8 cellular contexts compared by ENCODE assay signal in the genomic region with DNA sequence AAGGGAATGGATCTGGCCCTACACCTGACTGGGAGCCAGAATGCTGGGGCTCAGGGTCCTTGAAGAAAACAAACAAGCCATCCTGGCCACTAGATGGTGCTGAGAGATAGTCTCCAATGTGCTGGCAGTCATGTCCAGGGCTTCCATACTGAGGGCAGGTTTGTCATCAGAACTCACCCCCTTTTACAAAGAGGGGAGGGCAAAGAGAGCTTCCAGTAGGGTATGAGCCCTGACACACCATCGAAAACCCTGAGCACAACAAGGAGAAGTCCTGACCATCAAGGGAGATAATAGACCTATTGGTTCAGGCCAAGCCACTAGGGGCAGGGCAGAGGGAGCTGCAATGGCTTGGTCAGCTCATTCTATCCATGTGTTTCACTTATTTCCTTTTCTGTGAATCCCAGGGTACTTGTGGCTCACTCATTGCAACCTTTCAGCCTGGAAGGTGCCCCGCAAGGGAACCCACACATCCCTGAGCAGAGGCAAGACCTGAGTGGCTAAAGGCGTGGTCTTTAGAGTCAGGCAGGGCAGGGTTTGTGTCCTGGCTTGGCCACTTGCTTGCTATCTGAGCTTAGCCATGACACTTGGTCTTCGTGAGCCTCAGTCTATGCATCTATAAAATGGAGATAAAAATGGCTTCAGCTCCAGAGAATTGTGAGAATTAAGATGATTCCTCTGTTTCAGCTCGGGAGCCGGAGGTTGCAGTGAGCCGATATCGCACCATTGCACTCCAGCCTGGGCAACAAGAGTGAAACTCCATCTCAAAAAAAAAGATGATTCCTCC. TPM values are rescaled to one million over a fixed set of nuclear protein-coding genes. Genes with fewer than 3 reads are reported as not detected.
DNase-seq lines count a peak whose midpoint lies in the region; ATAC-seq and TF ChIP-seq lines count a peak whose summit lies in the region.

No MANE protein-coding gene starts in this region.

- intact Hi-C loops in left lung (cut with DNase I), result no loop called here

- peaks cover 0 to 51% of the 10 kb centered on the region in 2 donors for H3K27me3 ChIP-seq in left lung

- in situ Hi-C loops in ACHN (cut with HindIII; ENCODE audit: low pct_ligation_motif_present, low pct_unique_long_range_greater_than_20kb, low sequenced_read_pairs), result no loop called here

- no peaks in the 10 kb centered on the region for H3K36me3 ChIP-seq in left lung

- DNase-seq in ACHN, result peak; percentile 41
- no peak for DNase-seq in GM12864 (ENCODE audit: low read depth)
- peak; percentile 50 for DNase-seq in NAMALWA (ENCODE audit: low spot score)
- peak; percentile 77 for DNase-seq in SW480 (ENCODE audit: low spot score)
- DNase-seq in left lung, result no peak
- peak in 43 of 49 donors; percentile 13 to 83 (median 63) for DNase-seq in substantia nigra (lab: John Stamatoyannopoulos, UW)

- no peaks in the 10 kb centered on the region for H3K4me1 ChIP-seq in left lung

- H3K9me3 ChIP-seq in left lung, result no peaks in the 10 kb centered on the region

- no peak overlapping the region for H3K4me3 ChIP-seq in GM12864 (ENCODE audit: low read depth, low read length)
- no peak overlapping the region for H3K4me3 ChIP-seq in left lung

- H3K27ac ChIP-seq in cingulate gyrus (ENCODE audit: low read depth, low read length) (peak overlapping the region; percentile 83), left lung (no peak overlapping the region), substantia nigra (ENCODE audit: low read depth, low read length, poor library complexity, severe bottlenecking) (peak overlapping the region; percentile 81)

- TF ChIP-seq CTCF in GM12864 (IDR thresholded peaks at IDR 0.05; ENCODE audit: low read depth, low read length, missing control alignments), result peak; percentile 74
- TF ChIP-seq CTCF in left lung (IDR thresholded peaks at IDR 0.05), result peak; percentile 48 to 60

- peak; percentile 79 for ATAC-seq in left lung
- no peak for ATAC-seq in GM19351 (IDR thresholded peaks at IDR 0.05; ENCODE audit: unreplicated experiment)

RNA-seq across cellular contexts. Expression of a gene that starts 6.2 kb away (rescaled TPM):
- 1 to 10 TPM; 1.2 to 2.7 TPM for total RNA-seq in left lung

RNA-seq across cellular contexts. Expression of a gene that starts 38.3 kb away (rescaled TPM):
- total RNA-seq in left lung, result 1 to 10 TPM; 3.1 to 7.7 TPM

Comparison
In these comparisons a context has a peak if more than half of its experiments do, and no peak if none do; other contexts are left out.
1. DNase-seq: peak in ACHN (single experiment), NAMALWA (single experiment), SW480 (single experiment) and substantia nigra (43 of 49); none in GM12864 (single experiment) and left lung (0 of 2).
2. H3K27ac ChIP-seq: peak in cingulate gyrus (single experiment) and substantia nigra (single experiment); none in left lung (0 of 2).